In the genomic region with DNA sequence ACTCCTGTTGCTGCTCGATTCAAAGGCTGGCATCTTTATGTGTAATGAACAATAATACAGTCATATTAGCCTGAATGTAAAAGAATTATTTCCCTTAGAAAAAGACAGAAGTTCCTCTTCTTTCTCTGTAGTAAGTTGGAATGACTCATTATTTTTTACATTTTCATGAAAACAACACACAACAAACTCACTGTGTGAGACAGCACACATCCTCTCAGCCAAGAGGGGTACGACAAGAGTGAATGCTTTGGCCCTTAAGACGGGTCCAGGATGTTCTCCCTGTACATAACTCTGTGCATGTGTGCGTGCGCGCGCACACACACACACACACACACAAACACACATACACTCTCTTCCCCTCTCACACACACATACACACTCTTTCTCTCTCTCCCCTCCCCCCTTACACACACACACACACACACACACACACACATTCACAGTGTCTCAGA, we compare ENCODE assay signal across 13 cellular contexts.
DNase-seq lines count a peak whose midpoint lies in the region; ATAC-seq and TF ChIP-seq lines count a peak whose summit lies in the region.
"Had no signal": no experiment of that assay in that cellular context is flagged by ENCODE, and none has a peak within 500 bp of the region (broad histone marks: within the 10 kb centered on the region; RNA-seq: fewer than 3 reads in every experiment).

No MANE protein-coding gene starts in this region.

- no peak overlapping the region for H2AFZ ChIP-seq in OCI-LY3 (ENCODE audit: low read depth, low read length)

- H3K4me3 ChIP-seq in OCI-LY3 (ENCODE audit: low read length): peak overlapping the region; percentile 35

- H4K20me1 ChIP-seq in OCI-LY3 (ENCODE audit: insufficient read depth, low read length): 0 out of 2 replicates have a peak, but pooled peaks cover 11% of the 10 kb centered on the region

- ATAC-seq in GM19452 (IDR thresholded peaks at IDR 0.05; ENCODE audit: unreplicated experiment): peak; percentile 38
- ATAC-seq in HG02973 (IDR thresholded peaks at IDR 0.05; ENCODE audit: unreplicated experiment): peak; percentile 52

- H3K27ac ChIP-seq in OCI-LY3 (ENCODE audit: low read length): peak overlapping the region; percentile 68

- H3K36me3 Mint-ChIP-seq in HFFc6 (ENCODE audit: low read depth): peaks cover 12% of the 10 kb centered on the region

- H3K27ac Mint-ChIP-seq in HFFc6: no peak overlapping the region
- H3K27ac Mint-ChIP-seq: type B pancreatic cell had no signal

- H3K9me3 Mint-ChIP-seq in HFFc6: no peaks in the 10 kb centered on the region
- H3K9me3 Mint-ChIP-seq: central memory CD8-positive, alpha-beta T cell; type B pancreatic cell had no signal

- no peak overlapping the region for H3K4me3 Mint-ChIP-seq in HFFc6
- H3K4me3 Mint-ChIP-seq: central memory CD8-positive, alpha-beta T cell; type B pancreatic cell had no signal

- H3K4me2 ChIP-seq in OCI-LY3 (ENCODE audit: low read length): peak overlapping the region; percentile 67
- H3K4me2 ChIP-seq: SK-N-SH had no signal

- H3K79me2 ChIP-seq in OCI-LY3 (ENCODE audit: low read length): no peaks in the 10 kb centered on the region

- no peak overlapping the region for H3K9ac ChIP-seq in OCI-LY3 (ENCODE audit: low read length)
- H3K9ac ChIP-seq: SK-N-SH had no signal

- H3K27me3 Mint-ChIP-seq in HFFc6 (ENCODE audit: insufficient read depth): no peaks in the 10 kb centered on the region
- H3K27me3 Mint-ChIP-seq: central memory CD8-positive, alpha-beta T cell; type B pancreatic cell had no signal

- DNase-seq in CD1c-positive myeloid dendritic cell (ENCODE audit: extremely low spot score) (peak; percentile 58), HFFc6 (no peak), NCI-H510A treated with DMSO at 0.1 percent for 48 hours (lab: John Stamatoyannopoulos, UW) (no peak), kidney glomerular epithelial cell (lab: John Stamatoyannopoulos, UW) (no peak), NCI-H187 treated with DMSO at 0.1 percent for 48 hours (lab: John Stamatoyannopoulos, UW) (no peak)
- DNase-seq: activated CD8-positive, alpha-beta memory T cell treated with anti-CD3 and anti-CD28 coated beads, Interleukin-2, amount 50 U/mL, for 4 hours; SK-N-SH; stimulated activated CD4-positive, alpha-beta T cell treated with anti-CD3 and anti-CD28 coated beads, Interleukin-15, amount 100 ng/mL, for 24 hours had no signal

- H3K4me1 Mint-ChIP-seq in HFFc6 (ENCODE audit: low read depth): peaks cover 14% of the 10 kb centered on the region
- H3K4me1 Mint-ChIP-seq: central memory CD8-positive, alpha-beta T cell had no signal

- peaks cover 23% of the 10 kb centered on the region for H3K4me1 ChIP-seq in OCI-LY3 (ENCODE audit: low read length)

- H3K9me3 ChIP-seq in OCI-LY3 (ENCODE audit: insufficient read depth, low read length): no peaks in the 10 kb centered on the region
- H3K9me3 ChIP-seq: SK-N-SH had no signal

- TF ChIP-seq CTCF in OCI-LY3 (IDR thresholded peaks at IDR 0.05; ENCODE audit: low read depth, low read length) (no peak), HFFc6 (IDR thresholded peaks at IDR 0.05) (no peak)

- H3K27me3 ChIP-seq in OCI-LY3 (ENCODE audit: low read depth, low read length): no peaks in the 10 kb centered on the region

- H3K36me3 ChIP-seq in OCI-LY3 (replicated peaks; ENCODE audit: low read depth, low read length): peaks cover 16% of the 10 kb centered on the region
